ENCODE assay signal across 1 cellular context in genomic region chr1:16055613-16056520, GRCh38.
TF ChIP-seq lines count a peak whose summit lies in the region.

No MANE protein-coding gene starts in this region.

TF ChIP-seq in K562, 482 proteins besides CTCF, POLR2A, EP300 and RAD21 (continued from another document and continues in another):
- TF ChIP-seq ZNF143 (CRISPR knock-in tag; IDR thresholded peaks at IDR 0.05) (no peak; the same call in 1 of the 2 replicates), NBN (IDR thresholded peaks at IDR 0.05; ENCODE audit: low read depth) (peak; percentile 63; the same call in 1 of the 2 replicates), FOXP4 (CRISPR knock-in tag; IDR thresholded peaks at IDR 0.05; ENCODE audit: borderline replicate concordance) (no peak; the same call in 1 of the 2 replicates), MAX (CRISPR knock-in tag; IDR thresholded peaks at IDR 0.05) (peak; percentile 57), E2F4 (CRISPR knock-in tag; IDR thresholded peaks at IDR 0.05; ENCODE audit: low read depth) (no peak), HDAC8 (tag; IDR thresholded peaks at IDR 0.05) (no peak), CCNT2 (IDR thresholded peaks at IDR 0.05; ENCODE audit: borderline replicate concordance, extremely low read depth, insufficient read length, low read depth, low read length) (no peak), MLX (CRISPR knock-in tag; conservative IDR thresholded peaks at IDR 0.05) (no peak; a peak in 1 of 4 replicates), ZBTB8A (IDR thresholded peaks at IDR 0.05; ENCODE audit: partially characterized antibody) (no peak), DNMT1 (IDR thresholded peaks at IDR 0.05) (0 out of 2 replicates have a peak, but pooled peaks have one; percentile 92), ZBTB7A (IDR thresholded peaks at IDR 0.05; ENCODE audit: borderline replicate concordance, control insufficient read depth, low read depth, low read length) (peak; percentile 96), RB1 (IDR thresholded peaks at IDR 0.05; ENCODE audit: low read depth) (peak; percentile 92), ESRRA (IDR thresholded peaks at IDR 0.05; ENCODE audit: borderline replicate concordance, low read depth) (peak; percentile 51; the same call in 1 of the 2 replicates), TRIM28 (IDR thresholded peaks at IDR 0.05) (0 out of 2 replicates have a peak, but pooled peaks have one; percentile 20), SMAD4 (CRISPR knock-in tag; conservative IDR thresholded peaks at IDR 0.05) (peak; percentile 66), MTA3 (IDR thresholded peaks at IDR 0.05; ENCODE audit: borderline replicate concordance) (peak; percentile 81), MBD2 (IDR thresholded peaks at IDR 0.05; ENCODE audit: borderline replicate concordance, low read depth) (no peak), FOXA3 (CRISPR knock-in tag; conservative IDR thresholded peaks at IDR 0.05 in 1 of 2, IDR thresholded peaks at IDR 0.05 in 1 of 2) (peak in 1 of 2 experiments; percentile 80; a peak in 3 of 4 replicates), POLR2G (IDR thresholded peaks at IDR 0.05; ENCODE audit: low read depth, low read length) (no peak), KLF16 (IDR thresholded peaks at IDR 0.05) (peak; percentile 93), ZMIZ1 (IDR thresholded peaks at IDR 0.05; ENCODE audit: low read depth in 2 of 2, low read length in 2 of 2) (no peak), KLF13 (tag; IDR thresholded peaks at IDR 0.05; ENCODE audit: borderline replicate concordance, low read depth) (peak; percentile 86), RBFOX2 (IDR thresholded peaks at IDR 0.05; ENCODE audit: low read depth, low read length) (peak; percentile 25; the same call in 1 of the 2 replicates), ZNF609 (CRISPR knock-in tag; IDR thresholded peaks at IDR 0.05; ENCODE audit: borderline replicate concordance) (peak; percentile 51; the same call in 1 of the 2 replicates), CREB3L1 (IDR thresholded peaks at IDR 0.05; ENCODE audit: borderline replicate concordance, low read depth) (no peak), IRF2 (CRISPR knock-in tag; IDR thresholded peaks at IDR 0.05) (no peak), CREM (IDR thresholded peaks at IDR 0.05; ENCODE audit: low read depth) (peak; percentile 63), JUN (IDR thresholded peaks at IDR 0.05; ENCODE audit: borderline replicate concordance, low read depth, low read length) (peak; percentile 34; the same call in 1 of the 2 replicates), JUN (CRISPR knock-in tag; IDR thresholded peaks at IDR 0.05; ENCODE audit: borderline replicate concordance) (peak; percentile 92), ZNF407 (IDR thresholded peaks at IDR 0.05; ENCODE audit: low read depth) (no peak), GATA2 (CRISPR knock-in tag; IDR thresholded peaks at IDR 0.05) (0 out of 2 replicates have a peak, but pooled peaks have one; percentile 21), ZNF589 (CRISPR knock-in tag; IDR thresholded peaks at IDR 0.05; ENCODE audit: low read depth) (no peak)
